25 cellular contexts compared by ENCODE assay signal in the genomic region with DNA sequence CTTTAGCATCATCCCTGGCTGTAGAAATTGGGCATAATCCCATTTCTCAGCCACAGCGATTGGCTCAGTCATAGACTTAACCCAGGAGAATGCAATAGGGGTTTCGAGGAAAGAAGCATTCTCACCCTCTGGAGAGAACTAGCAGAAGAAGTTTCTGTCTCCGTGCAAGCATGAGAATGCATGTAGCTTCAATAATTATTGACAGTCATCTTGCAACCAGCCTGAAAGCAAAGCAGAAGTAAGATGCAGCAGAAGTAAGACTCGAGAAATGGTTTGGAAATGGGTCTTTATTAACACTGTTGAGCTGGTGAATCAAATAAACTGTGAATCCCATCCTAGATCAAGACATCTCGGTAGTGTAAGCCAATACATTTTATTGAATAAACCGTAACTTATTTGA.
"Had no signal": no experiment of that assay in that cellular context is flagged by ENCODE, and none has a peak within 500 bp of the region (broad histone marks: within the 10 kb centered on the region; RNA-seq: fewer than 3 reads in every experiment).

No MANE protein-coding gene starts in this region.

- H3K27ac Mint-ChIP-seq: effector memory CD8-positive, alpha-beta T cell; immature natural killer cell; naive thymus-derived CD8-positive, alpha-beta T cell; nephron progenitor cell; stimulated activated effector memory CD8-positive, alpha-beta T cell treated with anti-CD3 and anti-CD28 coated beads, Interleukin-12 subunit alpha, Interleukin-12 subunit beta, amount 100 ng/mL, for 72 hours had no signal

- H3K4me3 Mint-ChIP-seq: effector memory CD8-positive, alpha-beta T cell; immature natural killer cell; naive thymus-derived CD8-positive, alpha-beta T cell; nephron progenitor cell; stimulated activated effector memory CD8-positive, alpha-beta T cell treated with anti-CD3 and anti-CD28 coated beads, Interleukin-12 subunit alpha, Interleukin-12 subunit beta, amount 100 ng/mL, for 72 hours had no signal

- H3K4me1 ChIP-seq: esophagus squamous epithelium, lower lobe of right lung, prostate gland, right atrium auricular region, sigmoid colon, stomach, vagina had no signal

- H3K36me3 Mint-ChIP-seq: immature natural killer cell; naive thymus-derived CD8-positive, alpha-beta T cell; stimulated activated effector memory CD8-positive, alpha-beta T cell treated with anti-CD3 and anti-CD28 coated beads, Interleukin-12 subunit alpha, Interleukin-12 subunit beta, amount 100 ng/mL, for 72 hours had no signal

- H3K27me3 ChIP-seq: esophagus squamous epithelium, heart right ventricle, right atrium auricular region, sigmoid colon, stomach, thyroid gland, vagina had no signal

- H3K27me3 Mint-ChIP-seq: naive thymus-derived CD8-positive, alpha-beta T cell had no signal

- DNase-seq: cortex of kidney; effector memory CD8-positive, alpha-beta T cell; erythroblast; esophagus squamous epithelium; foreskin melanocyte; glutamatergic neuron; heart right ventricle; hippocampal formation; immature natural killer cell; islet precursor cell; left ventricle myocardium superior; lower lobe of right lung; naive thymus-derived CD8-positive, alpha-beta T cell; nephron progenitor cell; sigmoid colon; stimulated activated CD4-positive, alpha-beta T cell treated with anti-CD3 and anti-CD28 coated beads, Interleukin-2, amount 100 ng/mL, for 24 hours; stimulated activated CD4-positive, alpha-beta T cell treated with anti-CD3 and anti-CD28 coated beads, Interleukin-4, amount 100 ng/mL, for 24 hours; stimulated activated naive CD4-positive, alpha-beta T cell treated with Interleukin-2 at 50 U/mL for 16 hours; stomach; thyroid gland; trophoblast cell had no signal

- H3K9me3 ChIP-seq: esophagus squamous epithelium, lower lobe of right lung, prostate gland, right atrium auricular region, sigmoid colon, stomach, thyroid gland, vagina had no signal

- H3K4me1 Mint-ChIP-seq: immature natural killer cell; naive thymus-derived CD8-positive, alpha-beta T cell; nephron progenitor cell; stimulated activated effector memory CD8-positive, alpha-beta T cell treated with anti-CD3 and anti-CD28 coated beads, Interleukin-12 subunit alpha, Interleukin-12 subunit beta, amount 100 ng/mL, for 72 hours had no signal

- H3K9me3 Mint-ChIP-seq: effector memory CD8-positive, alpha-beta T cell; immature natural killer cell had no signal

- ATAC-seq: effector memory CD8-positive, alpha-beta T cell; heart right ventricle; left ventricle myocardium superior; lower lobe of right lung; naive thymus-derived CD8-positive, alpha-beta T cell; stimulated activated effector memory CD8-positive, alpha-beta T cell treated with anti-CD3 and anti-CD28 coated beads, Interleukin-12 subunit alpha, Interleukin-12 subunit beta, amount 100 ng/mL, for 72 hours had no signal

- H3K36me3 ChIP-seq: esophagus squamous epithelium, heart right ventricle, lower lobe of right lung, prostate gland, right atrium auricular region, sigmoid colon, stomach, thyroid gland, vagina had no signal

- H3K27ac ChIP-seq: esophagus squamous epithelium, heart right ventricle, lower lobe of right lung, prostate gland, right atrium auricular region, sigmoid colon, stomach, thyroid gland, vagina had no signal

- H3K4me3 ChIP-seq: esophagus squamous epithelium, heart right ventricle, lower lobe of right lung, prostate gland, right atrium auricular region, sigmoid colon, stomach, thyroid gland, vagina had no signal
